Comparison of ENCODE assay signal across 8 cellular contexts in genomic region chr17:68237369-68238172, GRCh38. TPM values are rescaled to one million over a fixed set of nuclear protein-coding genes. Genes with fewer than 3 reads are reported as not detected.
DNase-seq lines count a peak whose midpoint lies in the region; ATAC-seq and TF ChIP-seq lines count a peak whose summit lies in the region.
"Not testable (repeated sequence)": the region's sequence is repeated elsewhere in the genome, so short reads cannot be mapped to it uniquely, and the experiment has no call there.

No MANE protein-coding gene starts in this region.

- peak; percentile 42 to 71 for TF ChIP-seq EP300 in tibial nerve (IDR thresholded peaks at IDR 0.05)

- TF ChIP-seq POLR2A in GM15510 (IDR thresholded peaks at IDR 0.05; ENCODE audit: borderline replicate concordance, extremely low read depth, insufficient read length): peak; percentile 35
- peak in 1 of 2 donors; percentile 35 for TF ChIP-seq POLR2A in tibial nerve (IDR thresholded peaks at IDR 0.05)

- H3K27me3 ChIP-seq in muscle layer of duodenum (ENCODE audit: low read depth, low read length); tibial nerve: not testable (repeated sequence)

- DNase-seq in NK-92 treated with Interleukin-12 subunit alpha and Interleukin-12 subunit beta, amount 100 ng/mL, for 24 hours (lab: John Stamatoyannopoulos, UW): peak; percentile 36
- peak; percentile 46 for DNase-seq in activated CD4-positive, alpha-beta T cell treated with anti-CD3 and anti-CD28 coated beads, Interleukin-2, amount 50 U/mL, for 1 hour
- DNase-seq in tibial nerve (ENCODE audit: low spot score in 2 of 2): peak in 1 of 2 donors; percentile 46

- H3K4me1 ChIP-seq in muscle layer of duodenum (ENCODE audit: control insufficient read depth in 1 of 2, insufficient read depth in 2 of 2, low read length in 2 of 2): not testable (repeated sequence)
- H3K4me1 ChIP-seq in tibial nerve: peaks cover 0 to 12% (median 3%) of the 10 kb centered on the region in 4 donors

- H3K4me3 ChIP-seq in muscle layer of duodenum (ENCODE audit: low read depth in 1 of 2, low read length in 2 of 2): not testable (repeated sequence)
- H3K4me3 ChIP-seq in tibial nerve: peak overlapping the region in 1 of 4 donors; percentile 10

- H3K27ac ChIP-seq in cingulate gyrus (ENCODE audit: low read depth, low read length) (peak overlapping the region; percentile 60), muscle layer of duodenum (ENCODE audit: low read length) (peak overlapping the region; percentile 56), tibial nerve (peak overlapping the region in 3 of 4 donors; percentile 64 to 86 (median 78))

- peak; percentile 53 for ATAC-seq in GM21360 (IDR thresholded peaks at IDR 0.05; ENCODE audit: unreplicated experiment)
- peak; percentile 72 for ATAC-seq in HG03066 (IDR thresholded peaks at IDR 0.05; ENCODE audit: low read depth, unreplicated experiment)

- H3K36me3 ChIP-seq in muscle layer of duodenum (ENCODE audit: control insufficient read depth in 1 of 2, insufficient read depth in 2 of 2, low read length in 2 of 2); tibial nerve: not testable (repeated sequence)

- H3K9me3 ChIP-seq in muscle layer of duodenum (ENCODE audit: control insufficient read depth in 1 of 2, low read length in 2 of 2); tibial nerve: not testable (repeated sequence)

- 65 to 67% methylated on average over 14 to 16 of the region's 16 CpGs for WGBS in tibial nerve, 2 donors

- TF ChIP-seq CTCF in tibial nerve (IDR thresholded peaks at IDR 0.05): not testable (repeated sequence)

RNA-seq across cellular contexts. Expression of gene AMZ2, which starts 10.3 kb away (rescaled TPM):
- total RNA-seq in tibial nerve: 10 to 100 TPM; 27.6 to 38.2 (median 31.7) TPM

RNA-seq across cellular contexts. Expression of gene SLC16A6, which starts 53.4 kb away (rescaled TPM):
- total RNA-seq in tibial nerve: under 1 TPM in 2 of 4 donors, not detected in 2; 0.20 to 0.90 TPM

RNA-seq across cellular contexts. Expression of gene ARSG, which starts 53.7 kb away (rescaled TPM):
- 10 to 100 TPM in 1 of 4 donors, 1 to 10 TPM in 3; 2.1 to 11.4 (median 4.1) TPM for total RNA-seq in tibial nerve
